Comparison of ENCODE assay signal across 8 cellular contexts in genomic region chr19:41354343-41354974, GRCh38. TPM values are rescaled to one million over a fixed set of nuclear protein-coding genes. Genes with fewer than 3 reads are reported as not detected.
DNase-seq lines count a peak whose midpoint lies in the region; ATAC-seq, FAIRE-seq and TF ChIP-seq lines count a peak whose summit lies in the region.

No MANE protein-coding gene starts in this region.

- RAD21 ChIA-PET in GM12878 (lab: Charles Lee; ENCODE audit: unreplicated experiment) = no interaction called here

- no peaks in the 10 kb centered on the region for H3K9me3 Mint-ChIP-seq in activated naive CD4-positive, alpha-beta T cell treated with anti-CD3 and anti-CD28 coated beads, Interleukin-2, amount 10 ng/mL, durations not matched to agents 7 days and 5 days

- ATAC-seq in GM12878 = no peak

- in situ Hi-C loops in GM12878 (cut with MboI) = no loop called here

- H3K27me3 ChIP-seq in GM12878 (replicated peaks in 1 of 2; ENCODE audit: control insufficient read depth in 2 of 2, insufficient read depth in 2 of 2, low read length in 1 of 2) = no peaks in the 10 kb centered on the region
- H3K27me3 ChIP-seq in mesendoderm (ENCODE audit: insufficient read depth, low read length, poor library complexity) = no peaks in the 10 kb centered on the region
- H3K27me3 ChIP-seq in uterus = no peaks in the 10 kb centered on the region

- no peak overlapping the region for H2AFZ ChIP-seq in GM12878 (ENCODE audit: control insufficient read depth, low read depth, low read length)

- SMC1A ChIA-PET in GM12878 (lab: Charles Lee; ENCODE audit: uncharacterized antibody, unreplicated experiment) = interaction anchor here (0.6 to 1.5 kb wide), 2 partner anchors 9 to 784 kb away, joined by 3 to 5 read pairs; partner anchors contain the start of gene B9D2

- H4K8ac ChIP-seq in mesendoderm (ENCODE audit: low read depth, low read length) = no peak overlapping the region

- no peak overlapping the region for H2AK5ac ChIP-seq in mesendoderm (ENCODE audit: low read length)

- POLR2A ChIA-PET in GM12878 (lab: Charles Lee) = no interaction called here

- no peaks in the 10 kb centered on the region; a peak in 1 of 4 replicates for H3K36me3 ChIP-seq in GM12878 (ENCODE audit: control insufficient read depth in 2 of 2, insufficient read depth in 2 of 2, low read length in 1 of 2)
- H3K36me3 ChIP-seq in mesendoderm (ENCODE audit: control insufficient read depth, insufficient read depth, low read length) = no peaks in the 10 kb centered on the region
- no peaks in the 10 kb centered on the region for H3K36me3 ChIP-seq in uterus

- peak overlapping the region; percentile 21; the same call in 1 of the 2 replicates for H3K4me2 ChIP-seq in GM12878 (ENCODE audit: control insufficient read depth, insufficient read depth)
- peak overlapping the region; percentile 40 for H3K4me2 ChIP-seq in mesendoderm (ENCODE audit: low read length)

- no peak overlapping the region for H2BK15ac ChIP-seq in mesendoderm (replicated peaks; ENCODE audit: low read depth)

- H3K79me2 ChIP-seq in GM12878 (ENCODE audit: control insufficient read depth, insufficient read depth, low read length) = peaks cover 40% of the 10 kb centered on the region
- H3K79me2 ChIP-seq in mesendoderm (ENCODE audit: control insufficient read depth, insufficient read depth, low read length) = peaks cover 26% of the 10 kb centered on the region

- H3K18ac ChIP-seq in mesendoderm (ENCODE audit: low read length) = no peak overlapping the region

- no peak overlapping the region for H4K5ac ChIP-seq in mesendoderm (ENCODE audit: low read length)

- no peak for TF ChIP-seq RAD21 in GM12878 (IDR thresholded peaks at IDR 0.05; ENCODE audit: insufficient read depth, low read depth, low read length)

- peaks cover 27% of the 10 kb centered on the region for H3K36me3 Mint-ChIP-seq in activated naive CD4-positive, alpha-beta T cell treated with anti-CD3 and anti-CD28 coated beads, Interleukin-2, amount 10 ng/mL, durations not matched to agents 7 days and 5 days

- no peak overlapping the region for H3K4ac ChIP-seq in mesendoderm (ENCODE audit: low read depth, low read length)

- TF ChIP-seq POLR2A in GM12878 (IDR thresholded peaks at IDR 0.05; ENCODE audit: low read depth, low read length) (no peak), uterus (IDR thresholded peaks at IDR 0.05) (no peak)

- peak overlapping the region; percentile 99 for H3K27ac Mint-ChIP-seq in activated naive CD4-positive, alpha-beta T cell treated with anti-CD3 and anti-CD28 coated beads, Interleukin-2, amount 10 ng/mL, durations not matched to agents 7 days and 5 days

- TF ChIP-seq EP300 in GM12878 (IDR thresholded peaks at IDR 0.05; ENCODE audit: borderline replicate concordance in 1 of 2, control insufficient read depth in 1 of 2, low read depth in 2 of 2, low read length in 2 of 2) = no peak

- H2BK5ac ChIP-seq in mesendoderm (ENCODE audit: low read length) = no peak overlapping the region

- H3K9me3 ChIP-seq in GM12878 (replicated peaks; ENCODE audit: control insufficient read depth, insufficient read depth, low read length) (no peaks in the 10 kb centered on the region), uterus (no peaks in the 10 kb centered on the region)

- H3K56ac ChIP-seq in mesendoderm (ENCODE audit: low read length) = peak overlapping the region; percentile 77

- H2BK120ac ChIP-seq in mesendoderm (ENCODE audit: low read depth, low read length) = no peak overlapping the region

- CTCF ChIA-PET in activated naive CD4-positive, alpha-beta T cell treated with anti-CD3 and anti-CD28 coated beads, Interleukin-2, amount 10 ng/mL, durations not matched to agents 7 days and 5 days (lab: Charles Lee) = interaction anchor here (0.8 to 2.5 kb wide), 2 partner anchors 10 to 53 kb away, joined by 4 to 16 read pairs; partner anchors contain the start of gene B9D2
- CTCF ChIA-PET in GM12878 (lab: Yijun Ruan, JAX) = interaction anchor here (1.0 to 6.4 kb wide), 3 partner anchors 10 to 150 kb away, joined by 3 to 91 read pairs (median 3); partner anchors contain the start of gene B9D2

- H3K4me3 ChIP-seq in GM12878 (no peak overlapping the region; the same call in 1 of the 2 replicates), mesendoderm (ENCODE audit: low read length) (peak overlapping the region; percentile 10), uterus (peak overlapping the region; percentile 65 to 70)

- intact Hi-C loops in GM12878 (cut with micrococcal nuclease; ENCODE audit: unreplicated experiment) = loop anchor here (5.0 kb wide), 3 partner anchors 42 to 183 kb away; partner anchors contain the start of gene CCDC97
- intact Hi-C loops in uterus (cut with DNase I; ENCODE audit: low total_unique reads) = no loop called here

- H3K27me3 Mint-ChIP-seq in activated naive CD4-positive, alpha-beta T cell treated with anti-CD3 and anti-CD28 coated beads, Interleukin-2, amount 10 ng/mL, durations not matched to agents 7 days and 5 days = no peaks in the 10 kb centered on the region

- H3K27ac ChIP-seq in GM12878 (ENCODE audit: control insufficient read depth, insufficient read depth) = no peak overlapping the region
- H3K27ac ChIP-seq in mesendoderm (ENCODE audit: low read depth, low read length) = no peak overlapping the region
- peak overlapping the region; percentile 90 to 96 for H3K27ac ChIP-seq in uterus

- TF ChIP-seq CTCF in GM12878 (IDR thresholded peaks at IDR 0.05 in 2 of 3, conservative IDR thresholded peaks at IDR 0.05 in 1 of 3; ENCODE audit: control insufficient read depth in 2 of 3, extremely low read depth in 1 of 3, insufficient read depth in 1 of 3, low read depth in 3 of 3, low read length in 3 of 3) (no peak), uterus (IDR thresholded peaks at IDR 0.05) (no peak)

- FAIRE-seq in GM12878 (lab: Jason Lieb, UNC) = no peak

- peaks cover 9% of the 10 kb centered on the region for H3K4me1 ChIP-seq in GM12878 (ENCODE audit: control insufficient read depth, insufficient read depth, low read length)
- H3K4me1 ChIP-seq in mesendoderm (ENCODE audit: control insufficient read depth, low read depth, low read length) = no peaks in the 10 kb centered on the region
- peaks cover 0 to 6% of the 10 kb centered on the region in 2 donors for H3K4me1 ChIP-seq in uterus

- peaks cover 10% of the 10 kb centered on the region for H3K79me1 ChIP-seq in mesendoderm (ENCODE audit: low read length)

- no TSS peak for BruUV-seq in GM12878 (replicated peaks; lab: Mats Ljungman, UMichigan)

- H3K9ac ChIP-seq in GM12878 (ENCODE audit: control insufficient read depth, insufficient read depth, low read length) (peak overlapping the region; percentile 11; the same call in 1 of the 2 replicates), mesendoderm (ENCODE audit: low read length) (peak overlapping the region; percentile 75)

- WGBS in GM12878 (ENCODE audit: insufficient coverage, insufficient replicate concordance, low lambda C conversion rate, missing lambda C conversion rate) = 89% methylated on average over 24 of the region's 24 CpGs
- no CpG with 5 or more reads among the region's 24 CpGs for WGBS in mesendoderm (ENCODE audit: extremely low coverage, insufficient coverage, low lambda C conversion rate)

- peak overlapping the region; percentile 92 for H3K4me3 Mint-ChIP-seq in activated naive CD4-positive, alpha-beta T cell treated with anti-CD3 and anti-CD28 coated beads, Interleukin-2, amount 10 ng/mL, durations not matched to agents 7 days and 5 days

- H3K4me1 Mint-ChIP-seq in activated naive CD4-positive, alpha-beta T cell treated with anti-CD3 and anti-CD28 coated beads, Interleukin-2, amount 10 ng/mL, durations not matched to agents 7 days and 5 days = peaks cover 61% of the 10 kb centered on the region

- DNase-seq in activated naive CD4-positive, alpha-beta T cell treated with anti-CD3 and anti-CD28 coated beads, Interleukin-2, amount 10 ng/mL, durations not matched to agents 7 days and 5 days = no peak
- no peak for DNase-seq in activated naive CD4-positive, alpha-beta T cell treated with anti-CD3 and anti-CD28 coated beads, Interleukin-2, amount 50 U/mL, for 16 hours
- DNase-seq in GM12878 (ENCODE audit: low read depth, low spot score) = no peak
- no peak for DNase-seq in mesendoderm
- DNase-seq in uterus = peak in 1 of 2 donors; percentile 28
- DNase-seq in stimulated activated CD4-positive, alpha-beta T cell treated with anti-CD3 and anti-CD28 coated beads, Interleukin-2, amount 100 ng/mL, for 48 hours = no peak
- DNase-seq in GM19238 (ENCODE audit: insufficient read length, low spot score) = no peak
- no peak for DNase-seq in NCI-H526 treated with DMSO at 0.1 percent for 48 hours (lab: John Stamatoyannopoulos, UW)

- no peak overlapping the region for H3K23ac ChIP-seq in mesendoderm (ENCODE audit: low read length)

- H4K20me1 ChIP-seq in GM12878 (ENCODE audit: control insufficient read depth, insufficient read depth) = no peaks in the 10 kb centered on the region

RNA-seq across cellular contexts. Expression of gene TGFB1, which starts 0.7 kb away (rescaled TPM):
- 51.1 and 51.2 TPM in 2 replicates for total RNA-seq in GM12878 (2013; cell fraction: nucleolus; rRNA removed)
- total RNA-seq in GM12878 (2014; rRNA removed) (10.4 and 14.5 TPM in 2 replicates), GM12878 (2014; rRNA removed; fragmentation: Illumina TruSeq; extraction: Trizol) (14.2 and 14.4 TPM in 2 replicates), GM12878 (2021) (117 and 120 TPM in 2 replicates), uterus (10 to 100 TPM in 2 of 4 donors, 1 to 10 TPM in 2; 6.7 to 61.7 (median 15.7) TPM)
- 36.8 TPM for polyA plus RNA-seq in GM12878 (2011; ENCODE audit: low read depth)
- polyA plus RNA-seq in GM12878 (2011; rRNA removed) (3.6 and 5.9 TPM in 2 replicates), GM12878 (2014; fragmentation: Illumina TruSeq; extraction: Trizol) (10.0 and 24.3 TPM in 2 replicates), GM12878 (2014; fragmentation: Nextera tagmentation; extraction: Ambion mirVana) (under 1 TPM; 0.23 to 0.37 TPM), GM12878 (2014; rRNA removed) (33.3 and 48.2 TPM in 2 replicates), GM12878 (2016; fragmentation: Nextera tagmentation; extraction: Ambion mirVana) (1 to 10 TPM; 7.1 to 7.5 TPM)
- 17.2 and 17.9 TPM in 2 replicates for polyA plus RNA-seq in GM12878 (2011; cell fraction: cytosol; rRNA removed)
- 29.4 and 38.3 TPM in 2 replicates for polyA plus RNA-seq in GM12878 (2011; cell fraction: nucleus; rRNA removed)
- polyA plus RNA-seq in GM12878 (2012) = 75.0 and 80.1 TPM in 2 replicates
- 13.9 and 21.5 TPM in 2 replicates for polyA minus RNA-seq in GM12878 (2011; rRNA and poly(A)+ RNA removed)
- polyA minus RNA-seq in GM12878 (2011; cell fraction: cytosol; rRNA and poly(A)+ RNA removed) = 36.7 and 56.1 TPM in 2 replicates
- 11.5 and 21.3 TPM in 2 replicates for polyA minus RNA-seq in GM12878 (2011; cell fraction: nucleus; rRNA and poly(A)+ RNA removed)
- 36.8 TPM for polyA plus RNA-seq in mesendoderm (2013, experiment 1 of 2)
- polyA plus RNA-seq in mesendoderm (2013, experiment 2 of 2) = 35.2 TPM

RNA-seq across cellular contexts. Expression of gene B9D2, which starts 9.5 kb away (rescaled TPM):
- total RNA-seq in GM12878 (2013; cell fraction: nucleolus; rRNA removed) = 1.0 and 1.8 TPM in 2 replicates
- total RNA-seq in GM12878 (2014; rRNA removed) = 4.6 and 6.0 TPM in 2 replicates
- total RNA-seq in GM12878 (2014; rRNA removed; fragmentation: Illumina TruSeq; extraction: Trizol) = 2.3 and 3.3 TPM in 2 replicates
- total RNA-seq in GM12878 (2021) = 5.0 and 5.5 TPM in 2 replicates
- polyA plus RNA-seq in GM12878 (2011; ENCODE audit: low read depth) = 4.6 TPM
- polyA plus RNA-seq in GM12878 (2011; rRNA removed) = 3.7 and 8.3 TPM in 2 replicates
- 10.3 and 13.3 TPM in 2 replicates for polyA plus RNA-seq in GM12878 (2011; cell fraction: cytosol; rRNA removed)
- 8.9 and 9.8 TPM in 2 replicates for polyA plus RNA-seq in GM12878 (2011; cell fraction: nucleus; rRNA removed)
- polyA plus RNA-seq in GM12878 (2012) = 5.4 and 8.6 TPM in 2 replicates
- 0.25 and 2.4 TPM in 2 replicates for polyA plus RNA-seq in GM12878 (2014; fragmentation: Illumina TruSeq; extraction: Trizol)
- polyA plus RNA-seq in GM12878 (2014; fragmentation: Nextera tagmentation; extraction: Ambion mirVana) = 1 to 10 TPM; 2.5 to 5.0 TPM
- polyA plus RNA-seq in GM12878 (2014; rRNA removed) = 5.5 and 6.3 TPM in 2 replicates
- 10 to 100 TPM; 10.8 to 12.4 TPM for polyA plus RNA-seq in GM12878 (2016; fragmentation: Nextera tagmentation; extraction: Ambion mirVana)
- 3.1 and 4.7 TPM in 2 replicates for polyA minus RNA-seq in GM12878 (2011; rRNA and poly(A)+ RNA removed)
- polyA minus RNA-seq in GM12878 (2011; cell fraction: cytosol; rRNA and poly(A)+ RNA removed) = 1.9 and 3.6 TPM in 2 replicates
- polyA minus RNA-seq in GM12878 (2011; cell fraction: nucleus; rRNA and poly(A)+ RNA removed) = 1.9 and 2.4 TPM in 2 replicates
- polyA plus RNA-seq in mesendoderm (2013, experiment 1 of 2) = 3.4 TPM
- 3.5 TPM for polyA plus RNA-seq in mesendoderm (2013, experiment 2 of 2)
- total RNA-seq in uterus = 1 to 10 TPM in 2 of 4 donors, under 1 TPM in 1, not detected in 1; 0.29 to 6.2 (median 3.5) TPM

RNA-seq across cellular contexts. Expression of gene TMEM91, which starts 21.9 kb away (rescaled TPM):
- 9.0 and 12.0 TPM in 2 replicates for total RNA-seq in GM12878 (2013; cell fraction: nucleolus; rRNA removed)
- total RNA-seq in GM12878 (2014; rRNA removed) (3.2 and 4.4 TPM in 2 replicates), GM12878 (2014; rRNA removed; fragmentation: Illumina TruSeq; extraction: Trizol) (2.1 and 3.0 TPM in 2 replicates), GM12878 (2021) (1.8 and 3.1 TPM in 2 replicates), uterus (10 to 100 TPM in 2 of 4 donors, 1 to 10 TPM in 2; 7.1 to 28.1 (median 10.9) TPM)
- polyA plus RNA-seq in GM12878 (2011; ENCODE audit: low read depth) = 3.1 TPM
- polyA plus RNA-seq in GM12878 (2011; rRNA removed) (1.6 and 2.9 TPM in 2 replicates), GM12878 (2014; fragmentation: Illumina TruSeq; extraction: Trizol) (1.6 and 2.5 TPM in 2 replicates), GM12878 (2014; fragmentation: Nextera tagmentation; extraction: Ambion mirVana) (1 to 10 TPM; 1.6 to 2.1 TPM), GM12878 (2014; rRNA removed) (5.2 and 5.5 TPM in 2 replicates), GM12878 (2016; fragmentation: Nextera tagmentation; extraction: Ambion mirVana) (1 to 10 TPM; 1.5 to 1.9 TPM)
- 4.0 and 5.1 TPM in 2 replicates for polyA plus RNA-seq in GM12878 (2011; cell fraction: cytosol; rRNA removed)
- polyA plus RNA-seq in GM12878 (2011; cell fraction: nucleus; rRNA removed) = 14.4 and 16.6 TPM in 2 replicates
- polyA plus RNA-seq in GM12878 (2012) = 7.3 and 7.5 TPM in 2 replicates
- polyA minus RNA-seq in GM12878 (2011; rRNA and poly(A)+ RNA removed) = 5.2 and 5.3 TPM in 2 replicates
- 2.3 and 3.4 TPM in 2 replicates for polyA minus RNA-seq in GM12878 (2011; cell fraction: cytosol; rRNA and poly(A)+ RNA removed)
- polyA minus RNA-seq in GM12878 (2011; cell fraction: nucleus; rRNA and poly(A)+ RNA removed) = 4.7 and 7.5 TPM in 2 replicates
- polyA plus RNA-seq in mesendoderm (2013, experiment 1 of 2) = 3.0 TPM
- 2.9 TPM for polyA plus RNA-seq in mesendoderm (2013, experiment 2 of 2)

RNA-seq across cellular contexts. Expression of gene EXOSC5, which starts 42.7 kb away (rescaled TPM):
- total RNA-seq in GM12878 (2013; cell fraction: nucleolus; rRNA removed) = 18.8 and 27.0 TPM in 2 replicates
- total RNA-seq in GM12878 (2014; rRNA removed) (38.8 and 44.3 TPM in 2 replicates), GM12878 (2014; rRNA removed; fragmentation: Illumina TruSeq; extraction: Trizol) (28.1 and 30.7 TPM in 2 replicates), GM12878 (2021) (57.8 and 62.7 TPM in 2 replicates), uterus (10 to 100 TPM in 1 of 4 donors, 1 to 10 TPM in 3; 1.5 to 11.4 (median 4.5) TPM)
- polyA plus RNA-seq in GM12878 (2011; ENCODE audit: low read depth) = 21.5 TPM
- polyA plus RNA-seq in GM12878 (2011; rRNA removed) (26.0 and 61.0 TPM in 2 replicates), GM12878 (2014; fragmentation: Illumina TruSeq; extraction: Trizol) (2.5 and 15.8 TPM in 2 replicates), GM12878 (2014; fragmentation: Nextera tagmentation; extraction: Ambion mirVana) (10 to 100 TPM; 20.6 to 25.3 TPM), GM12878 (2014; rRNA removed) (74.2 and 88.9 TPM in 2 replicates), GM12878 (2016; fragmentation: Nextera tagmentation; extraction: Ambion mirVana) (100 to 1,000 TPM; 116 to 123 TPM)
- polyA plus RNA-seq in GM12878 (2011; cell fraction: cytosol; rRNA removed) = 87.8 and 129 TPM in 2 replicates
- polyA plus RNA-seq in GM12878 (2011; cell fraction: nucleus; rRNA removed) = 70.8 and 78.6 TPM in 2 replicates
- polyA plus RNA-seq in GM12878 (2012) = 48.6 and 84.3 TPM in 2 replicates
- 14.6 and 32.7 TPM in 2 replicates for polyA minus RNA-seq in GM12878 (2011; rRNA and poly(A)+ RNA removed)
- polyA minus RNA-seq in GM12878 (2011; cell fraction: cytosol; rRNA and poly(A)+ RNA removed) = 13.9 and 16.2 TPM in 2 replicates
- 14.7 and 20.0 TPM in 2 replicates for polyA minus RNA-seq in GM12878 (2011; cell fraction: nucleus; rRNA and poly(A)+ RNA removed)
- 47.7 TPM for polyA plus RNA-seq in mesendoderm (2013, experiment 1 of 2)
- 46.1 TPM for polyA plus RNA-seq in mesendoderm (2013, experiment 2 of 2)

RNA-seq across cellular contexts. Expression of gene BCKDHA, which starts 43.2 kb away (rescaled TPM):
- total RNA-seq in GM12878 (2013; cell fraction: nucleolus; rRNA removed) = 45.1 and 48.8 TPM in 2 replicates
- total RNA-seq in GM12878 (2014; rRNA removed) (90.9 and 107 TPM in 2 replicates), GM12878 (2014; rRNA removed; fragmentation: Illumina TruSeq; extraction: Trizol) (19.2 and 23.9 TPM in 2 replicates), GM12878 (2021) (33.5 and 41.7 TPM in 2 replicates), uterus (10 to 100 TPM; 18.2 to 36.7 (median 21.6) TPM)
- 14.8 TPM for polyA plus RNA-seq in GM12878 (2011; ENCODE audit: low read depth)
- polyA plus RNA-seq in GM12878 (2011; rRNA removed) (10.8 and 51.3 TPM in 2 replicates), GM12878 (2014; fragmentation: Illumina TruSeq; extraction: Trizol) (13.7 and 41.5 TPM in 2 replicates), GM12878 (2014; fragmentation: Nextera tagmentation; extraction: Ambion mirVana) (10 to 100 TPM in 1 of 2 experiments, 1 to 10 TPM in 1; 9.9 to 28.7 TPM), GM12878 (2014; rRNA removed) (68.1 and 73.1 TPM in 2 replicates), GM12878 (2016; fragmentation: Nextera tagmentation; extraction: Ambion mirVana) (100 to 1,000 TPM in 1 of 2 experiments, 10 to 100 TPM in 1; 99.8 to 105 TPM)
- 77.5 and 123 TPM in 2 replicates for polyA plus RNA-seq in GM12878 (2011; cell fraction: cytosol; rRNA removed)
- polyA plus RNA-seq in GM12878 (2011; cell fraction: nucleus; rRNA removed) = 139 and 153 TPM in 2 replicates
- 64.0 and 79.5 TPM in 2 replicates for polyA plus RNA-seq in GM12878 (2012)
- polyA minus RNA-seq in GM12878 (2011; rRNA and poly(A)+ RNA removed) = 16.3 and 43.2 TPM in 2 replicates
- polyA minus RNA-seq in GM12878 (2011; cell fraction: cytosol; rRNA and poly(A)+ RNA removed) = 26.5 and 33.1 TPM in 2 replicates
- polyA minus RNA-seq in GM12878 (2011; cell fraction: nucleus; rRNA and poly(A)+ RNA removed) = 27.3 and 31.9 TPM in 2 replicates
- polyA plus RNA-seq in mesendoderm (2013, experiment 1 of 2) = 22.8 TPM
- polyA plus RNA-seq in mesendoderm (2013, experiment 2 of 2) = 22.6 TPM

Comparison
In these comparisons a context has a peak if more than half of its experiments do, and no peak if none do; other contexts are left out.
1. H3K27ac ChIP-seq: peak in uterus (2 of 2); none in GM12878 (single experiment) and mesendoderm (single experiment).